Comparison of ENCODE assay signal across 11 cellular contexts in genomic region chr19:4580021-4580901, GRCh38. TPM values are rescaled to one million over a fixed set of nuclear protein-coding genes. Genes with fewer than 3 reads are reported as not detected.
DNase-seq lines count a peak whose midpoint lies in the region; ATAC-seq and TF ChIP-seq lines count a peak whose summit lies in the region.
"Had no signal": no experiment of that assay in that cellular context is flagged by ENCODE, and none has a peak within 500 bp of the region (broad histone marks: within the 10 kb centered on the region; RNA-seq: fewer than 3 reads in every experiment).

No MANE protein-coding gene starts in this region.

- DNase-seq in NT2/D1 (ENCODE audit: low read depth, low spot score) (no peak), foreskin fibroblast (no peak), prostate gland (ENCODE audit: low spot score) (no peak), NCI-H1417 (lab: John Stamatoyannopoulos, UW) (no peak), LoVo (ENCODE audit: low spot score) (no peak)
- DNase-seq in effector CD4-positive, alpha-beta T cell, result no peak
- DNase-seq: KG1; NK-92 treated with Interleukin-12 subunit alpha and Interleukin-12 subunit beta, amount 100 ng/mL, for 24 hours had no signal

- no peaks in the 10 kb centered on the region for H3K36me3 ChIP-seq in NT2/D1 (ENCODE audit: insufficient read depth, insufficient read length, low read length)
- H3K36me3 ChIP-seq in prostate gland, result no peaks in the 10 kb centered on the region

- H3K4me3 ChIP-seq in NT2/D1 (ENCODE audit: insufficient read length, low read depth), result peak overlapping the region; percentile 77
- no peak overlapping the region for H3K4me3 ChIP-seq in foreskin fibroblast (ENCODE audit: low read depth in 1 of 2, low read length in 2 of 2)
- H3K4me3 ChIP-seq in prostate gland, result peak overlapping the region; percentile 9 to 25

- TF ChIP-seq POLR2A in prostate gland (IDR thresholded peaks at IDR 0.05), result no peak

- intact Hi-C loops in prostate gland (cut with DNase I), result no loop called here

- no peaks in the 10 kb centered on the region for H3K9me3 ChIP-seq in NT2/D1 (ENCODE audit: insufficient read depth, low read length)
- H3K9me3 ChIP-seq in prostate gland, result no peaks in the 10 kb centered on the region

- H3K9ac ChIP-seq in NT2/D1 (ENCODE audit: insufficient read length, low read depth), result peak overlapping the region; percentile 71

- 10% methylated on average over 28 of the region's 50 CpGs for WGBS in prostate gland

- TF ChIP-seq CTCF in GM12874 (IDR thresholded peaks at IDR 0.05; ENCODE audit: insufficient read depth, low read depth, low read length) (0 out of 2 replicates have a peak, but pooled peaks have one; percentile 4), foreskin fibroblast (IDR thresholded peaks at IDR 0.05; ENCODE audit: low read depth, low read length) (peak; percentile 3), prostate gland (IDR thresholded peaks at IDR 0.05) (no peak)

- ATAC-seq in GM21447 (IDR thresholded peaks at IDR 0.05; ENCODE audit: unreplicated experiment), result no peak
- ATAC-seq: esophagus mucosa had no signal

- H3K27ac ChIP-seq in prostate gland, result no peak overlapping the region

- H3K4me1 ChIP-seq in NT2/D1 (ENCODE audit: insufficient read depth, insufficient read length) (peaks cover 37% of the 10 kb centered on the region), prostate gland (replicated peaks) (peaks cover 6% of the 10 kb centered on the region)

- H3K27me3 ChIP-seq in NT2/D1 (ENCODE audit: insufficient read depth, insufficient read length) (peaks cover 22% of the 10 kb centered on the region), prostate gland (replicated peaks; ENCODE audit: insufficient read depth) (peaks cover 17% of the 10 kb centered on the region)

RNA-seq across cellular contexts. Expression of gene SEMA6B, which starts 20.8 kb away (rescaled TPM):
- total RNA-seq in prostate gland, result 1 to 10 TPM; 4.3 to 7.8 TPM

RNA-seq across cellular contexts. Expression of gene LRG1, which starts 40.4 kb away (rescaled TPM):
- total RNA-seq in prostate gland, result 1 to 10 TPM; 2.5 to 3.6 TPM

RNA-seq across cellular contexts. Expression of gene PLIN5, which starts 45.2 kb away (rescaled TPM):
- total RNA-seq in prostate gland, result 10 to 100 TPM; 23.2 to 26.8 TPM

RNA-seq across cellular contexts. Expression of gene TNFAIP8L1, which starts 59.1 kb away (rescaled TPM):
- total RNA-seq in prostate gland, result 1 to 10 TPM; 4.0 to 6.2 TPM

Comparison
In these comparisons a context has a peak if more than half of its experiments do, and no peak if none do; other contexts are left out.
1. CTCF ChIP-seq: peak in GM12874 (single experiment) and foreskin fibroblast (single experiment); none in prostate gland (0 of 4).
2. H3K4me3 ChIP-seq: peak in NT2/D1 (single experiment) and prostate gland (2 of 2); none in foreskin fibroblast (0 of 2).